Comparison of ENCODE assay signal across 2 cellular contexts in the genomic region with DNA sequence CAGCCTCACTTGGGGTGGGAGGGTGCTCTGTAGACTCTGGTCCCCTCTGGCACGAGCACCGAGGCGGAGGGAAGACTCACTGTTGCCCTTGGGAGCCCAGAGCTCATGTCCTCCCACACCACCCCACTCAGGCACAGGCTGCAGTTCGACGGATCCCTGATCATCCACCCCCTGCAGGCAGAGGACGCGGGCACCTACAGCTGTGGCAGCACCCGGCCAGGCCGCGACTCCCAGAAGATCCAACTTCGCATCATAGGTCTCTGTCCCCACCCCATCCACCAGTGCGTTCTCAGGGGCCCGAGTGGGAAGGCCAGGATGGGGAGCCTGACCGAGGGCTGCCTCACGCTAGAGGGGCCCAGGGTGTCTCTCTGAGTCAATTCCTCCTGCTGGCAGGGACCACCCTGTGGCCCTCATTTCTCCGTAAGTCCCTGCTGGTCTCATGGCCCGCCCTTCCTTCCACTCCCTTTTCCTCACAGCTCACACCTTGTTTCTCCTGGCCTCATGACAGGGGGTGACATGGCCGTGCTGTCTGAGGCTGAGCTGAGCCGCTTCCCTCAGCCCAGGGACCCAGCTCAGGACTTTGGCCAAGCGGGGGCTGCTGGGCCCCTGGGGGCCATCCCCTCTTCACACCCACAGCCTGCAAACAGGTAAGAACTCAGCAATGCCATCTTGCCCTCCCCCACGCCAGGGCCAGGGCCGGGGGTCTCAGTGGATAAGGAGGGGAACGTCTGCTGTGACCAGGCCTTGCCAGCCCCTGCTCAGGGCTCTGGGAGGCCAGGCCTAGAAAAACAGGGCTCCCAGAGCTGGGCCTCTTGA.
TF ChIP-seq lines count a peak whose summit lies in the region.

No MANE protein-coding gene starts in this region.

TF ChIP-seq in K562, 482 proteins besides CTCF, POLR2A, EP300 and RAD21:
- TF ChIP-seq, protein P1, sequence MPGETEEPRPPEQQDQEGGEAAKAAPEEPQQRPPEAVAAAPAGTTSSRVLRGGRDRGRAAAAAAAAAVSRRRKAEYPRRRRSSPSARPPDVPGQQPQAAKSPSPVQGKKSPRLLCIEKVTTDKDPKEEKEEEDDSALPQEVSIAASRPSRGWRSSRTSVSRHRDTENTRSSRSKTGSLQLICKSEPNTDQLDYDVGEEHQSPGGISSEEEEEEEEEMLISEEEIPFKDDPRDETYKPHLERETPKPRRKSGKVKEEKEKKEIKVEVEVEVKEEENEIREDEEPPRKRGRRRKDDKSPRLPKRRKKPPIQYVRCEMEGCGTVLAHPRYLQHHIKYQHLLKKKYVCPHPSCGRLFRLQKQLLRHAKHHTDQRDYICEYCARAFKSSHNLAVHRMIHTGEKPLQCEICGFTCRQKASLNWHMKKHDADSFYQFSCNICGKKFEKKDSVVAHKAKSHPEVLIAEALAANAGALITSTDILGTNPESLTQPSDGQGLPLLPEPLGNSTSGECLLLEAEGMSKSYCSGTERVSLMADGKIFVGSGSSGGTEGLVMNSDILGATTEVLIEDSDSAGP (CRISPR knock-in tag; IDR thresholded peaks at IDR 0.05), result no peak
- TF ChIP-seq POLR2G (IDR thresholded peaks at IDR 0.05; ENCODE audit: low read depth, low read length), result peak; percentile 36; the same call in 1 of the 2 replicates

TF ChIP-seq in WTC11, 78 proteins besides CTCF, POLR2A, EP300 and RAD21:
- no peak for TF ChIP-seq MYBL2 (CRISPR knock-in tag; IDR thresholded peaks at IDR 0.05)
- TF ChIP-seq ZNF671 (CRISPR knock-in tag; IDR thresholded peaks at IDR 0.05), result no peak
- TF ChIP-seq, protein P2, sequence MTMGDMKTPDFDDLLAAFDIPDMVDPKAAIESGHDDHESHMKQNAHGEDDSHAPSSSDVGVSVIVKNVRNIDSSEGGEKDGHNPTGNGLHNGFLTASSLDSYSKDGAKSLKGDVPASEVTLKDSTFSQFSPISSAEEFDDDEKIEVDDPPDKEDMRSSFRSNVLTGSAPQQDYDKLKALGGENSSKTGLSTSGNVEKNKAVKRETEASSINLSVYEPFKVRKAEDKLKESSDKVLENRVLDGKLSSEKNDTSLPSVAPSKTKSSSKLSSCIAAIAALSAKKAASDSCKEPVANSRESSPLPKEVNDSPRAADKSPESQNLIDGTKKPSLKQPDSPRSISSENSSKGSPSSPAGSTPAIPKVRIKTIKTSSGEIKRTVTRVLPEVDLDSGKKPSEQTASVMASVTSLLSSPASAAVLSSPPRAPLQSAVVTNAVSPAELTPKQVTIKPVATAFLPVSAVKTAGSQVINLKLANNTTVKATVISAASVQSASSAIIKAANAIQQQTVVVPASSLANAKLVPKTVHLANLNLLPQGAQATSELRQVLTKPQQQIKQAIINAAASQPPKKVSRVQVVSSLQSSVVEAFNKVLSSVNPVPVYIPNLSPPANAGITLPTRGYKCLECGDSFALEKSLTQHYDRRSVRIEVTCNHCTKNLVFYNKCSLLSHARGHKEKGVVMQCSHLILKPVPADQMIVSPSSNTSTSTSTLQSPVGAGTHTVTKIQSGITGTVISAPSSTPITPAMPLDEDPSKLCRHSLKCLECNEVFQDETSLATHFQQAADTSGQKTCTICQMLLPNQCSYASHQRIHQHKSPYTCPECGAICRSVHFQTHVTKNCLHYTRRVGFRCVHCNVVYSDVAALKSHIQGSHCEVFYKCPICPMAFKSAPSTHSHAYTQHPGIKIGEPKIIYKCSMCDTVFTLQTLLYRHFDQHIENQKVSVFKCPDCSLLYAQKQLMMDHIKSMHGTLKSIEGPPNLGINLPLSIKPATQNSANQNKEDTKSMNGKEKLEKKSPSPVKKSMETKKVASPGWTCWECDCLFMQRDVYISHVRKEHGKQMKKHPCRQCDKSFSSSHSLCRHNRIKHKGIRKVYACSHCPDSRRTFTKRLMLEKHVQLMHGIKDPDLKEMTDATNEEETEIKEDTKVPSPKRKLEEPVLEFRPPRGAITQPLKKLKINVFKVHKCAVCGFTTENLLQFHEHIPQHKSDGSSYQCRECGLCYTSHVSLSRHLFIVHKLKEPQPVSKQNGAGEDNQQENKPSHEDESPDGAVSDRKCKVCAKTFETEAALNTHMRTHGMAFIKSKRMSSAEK (CRISPR knock-in tag; IDR thresholded peaks at IDR 0.05; ENCODE audit: borderline replicate concordance), result no peak
- TF ChIP-seq RELA (CRISPR knock-in tag; IDR thresholded peaks at IDR 0.05; ENCODE audit: borderline replicate concordance), result no peak
- TF ChIP-seq NFE2L1 (CRISPR knock-in tag; IDR thresholded peaks at IDR 0.05), result no peak
- TF ChIP-seq ELF4 (CRISPR knock-in tag; IDR thresholded peaks at IDR 0.05; ENCODE audit: low read depth), result no peak
- TF ChIP-seq, protein P3, sequence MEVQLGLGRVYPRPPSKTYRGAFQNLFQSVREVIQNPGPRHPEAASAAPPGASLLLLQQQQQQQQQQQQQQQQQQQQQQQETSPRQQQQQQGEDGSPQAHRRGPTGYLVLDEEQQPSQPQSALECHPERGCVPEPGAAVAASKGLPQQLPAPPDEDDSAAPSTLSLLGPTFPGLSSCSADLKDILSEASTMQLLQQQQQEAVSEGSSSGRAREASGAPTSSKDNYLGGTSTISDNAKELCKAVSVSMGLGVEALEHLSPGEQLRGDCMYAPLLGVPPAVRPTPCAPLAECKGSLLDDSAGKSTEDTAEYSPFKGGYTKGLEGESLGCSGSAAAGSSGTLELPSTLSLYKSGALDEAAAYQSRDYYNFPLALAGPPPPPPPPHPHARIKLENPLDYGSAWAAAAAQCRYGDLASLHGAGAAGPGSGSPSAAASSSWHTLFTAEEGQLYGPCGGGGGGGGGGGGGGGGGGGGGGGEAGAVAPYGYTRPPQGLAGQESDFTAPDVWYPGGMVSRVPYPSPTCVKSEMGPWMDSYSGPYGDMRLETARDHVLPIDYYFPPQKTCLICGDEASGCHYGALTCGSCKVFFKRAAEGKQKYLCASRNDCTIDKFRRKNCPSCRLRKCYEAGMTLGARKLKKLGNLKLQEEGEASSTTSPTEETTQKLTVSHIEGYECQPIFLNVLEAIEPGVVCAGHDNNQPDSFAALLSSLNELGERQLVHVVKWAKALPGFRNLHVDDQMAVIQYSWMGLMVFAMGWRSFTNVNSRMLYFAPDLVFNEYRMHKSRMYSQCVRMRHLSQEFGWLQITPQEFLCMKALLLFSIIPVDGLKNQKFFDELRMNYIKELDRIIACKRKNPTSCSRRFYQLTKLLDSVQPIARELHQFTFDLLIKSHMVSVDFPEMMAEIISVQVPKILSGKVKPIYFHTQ (CRISPR knock-in tag; IDR thresholded peaks at IDR 0.05), result no peak
- TF ChIP-seq, protein P4, sequence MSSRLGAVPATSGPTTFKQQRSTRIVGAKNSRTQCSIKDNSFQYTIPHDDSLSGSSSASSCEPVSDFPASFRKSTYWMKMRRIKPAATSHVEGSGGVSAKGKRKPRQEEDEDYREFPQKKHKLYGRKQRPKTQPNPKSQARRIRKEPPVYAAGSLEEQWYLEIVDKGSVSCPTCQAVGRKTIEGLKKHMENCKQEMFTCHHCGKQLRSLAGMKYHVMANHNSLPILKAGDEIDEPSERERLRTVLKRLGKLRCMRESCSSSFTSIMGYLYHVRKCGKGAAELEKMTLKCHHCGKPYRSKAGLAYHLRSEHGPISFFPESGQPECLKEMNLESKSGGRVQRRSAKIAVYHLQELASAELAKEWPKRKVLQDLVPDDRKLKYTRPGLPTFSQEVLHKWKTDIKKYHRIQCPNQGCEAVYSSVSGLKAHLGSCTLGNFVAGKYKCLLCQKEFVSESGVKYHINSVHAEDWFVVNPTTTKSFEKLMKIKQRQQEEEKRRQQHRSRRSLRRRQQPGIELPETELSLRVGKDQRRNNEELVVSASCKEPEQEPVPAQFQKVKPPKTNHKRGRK (CRISPR knock-in tag; IDR thresholded peaks at IDR 0.05; ENCODE audit: borderline replicate concordance), result no peak
- TF ChIP-seq ZNF423 (CRISPR knock-in tag; IDR thresholded peaks at IDR 0.05), result no peak
- TF ChIP-seq, protein P5, sequence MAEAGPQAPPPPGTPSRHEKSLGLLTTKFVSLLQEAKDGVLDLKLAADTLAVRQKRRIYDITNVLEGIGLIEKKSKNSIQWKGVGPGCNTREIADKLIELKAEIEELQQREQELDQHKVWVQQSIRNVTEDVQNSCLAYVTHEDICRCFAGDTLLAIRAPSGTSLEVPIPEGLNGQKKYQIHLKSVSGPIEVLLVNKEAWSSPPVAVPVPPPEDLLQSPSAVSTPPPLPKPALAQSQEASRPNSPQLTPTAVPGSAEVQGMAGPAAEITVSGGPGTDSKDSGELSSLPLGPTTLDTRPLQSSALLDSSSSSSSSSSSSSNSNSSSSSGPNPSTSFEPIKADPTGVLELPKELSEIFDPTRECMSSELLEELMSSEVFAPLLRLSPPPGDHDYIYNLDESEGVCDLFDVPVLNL (CRISPR knock-in tag; IDR thresholded peaks at IDR 0.05; ENCODE audit: borderline replicate concordance, low read depth), result no peak
- no peak for TF ChIP-seq NR3C1 (CRISPR knock-in tag; conservative IDR thresholded peaks at IDR 0.05; ENCODE audit: low read depth)
- TF ChIP-seq CREM (CRISPR knock-in tag; IDR thresholded peaks at IDR 0.05), result no peak
- TF ChIP-seq NFATC4 (CRISPR knock-in tag; IDR thresholded peaks at IDR 0.05), result no peak
- TF ChIP-seq NR2C2 (CRISPR knock-in tag; IDR thresholded peaks at IDR 0.05), result no peak
- no peak for TF ChIP-seq CREB1 (CRISPR knock-in tag; IDR thresholded peaks at IDR 0.05)
- TF ChIP-seq, protein P6, sequence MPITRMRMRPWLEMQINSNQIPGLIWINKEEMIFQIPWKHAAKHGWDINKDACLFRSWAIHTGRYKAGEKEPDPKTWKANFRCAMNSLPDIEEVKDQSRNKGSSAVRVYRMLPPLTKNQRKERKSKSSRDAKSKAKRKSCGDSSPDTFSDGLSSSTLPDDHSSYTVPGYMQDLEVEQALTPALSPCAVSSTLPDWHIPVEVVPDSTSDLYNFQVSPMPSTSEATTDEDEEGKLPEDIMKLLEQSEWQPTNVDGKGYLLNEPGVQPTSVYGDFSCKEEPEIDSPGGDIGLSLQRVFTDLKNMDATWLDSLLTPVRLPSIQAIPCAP (CRISPR knock-in tag; IDR thresholded peaks at IDR 0.05), result no peak
- TF ChIP-seq, protein P7, sequence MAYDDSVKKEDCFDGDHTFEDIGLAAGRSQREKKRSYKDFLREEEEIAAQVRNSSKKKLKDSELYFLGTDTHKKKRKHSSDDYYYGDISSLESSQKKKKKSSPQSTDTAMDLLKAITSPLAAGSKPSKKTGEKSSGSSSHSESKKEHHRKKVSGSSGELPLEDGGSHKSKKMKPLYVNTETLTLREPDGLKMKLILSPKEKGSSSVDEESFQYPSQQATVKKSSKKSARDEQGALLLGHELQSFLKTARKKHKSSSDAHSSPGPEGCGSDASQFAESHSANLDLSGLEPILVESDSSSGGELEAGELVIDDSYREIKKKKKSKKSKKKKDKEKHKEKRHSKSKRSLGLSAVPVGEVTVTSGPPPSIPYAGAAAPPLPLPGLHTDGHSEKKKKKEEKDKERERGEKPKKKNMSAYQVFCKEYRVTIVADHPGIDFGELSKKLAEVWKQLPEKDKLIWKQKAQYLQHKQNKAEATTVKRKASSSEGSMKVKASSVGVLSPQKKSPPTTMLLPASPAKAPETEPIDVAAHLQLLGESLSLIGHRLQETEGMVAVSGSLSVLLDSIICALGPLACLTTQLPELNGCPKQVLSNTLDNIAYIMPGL (CRISPR knock-in tag; IDR thresholded peaks at IDR 0.05), result no peak
- TF ChIP-seq FOXP1 (CRISPR knock-in tag; IDR thresholded peaks at IDR 0.05; ENCODE audit: borderline replicate concordance), result no peak
